In the genomic region with DNA sequence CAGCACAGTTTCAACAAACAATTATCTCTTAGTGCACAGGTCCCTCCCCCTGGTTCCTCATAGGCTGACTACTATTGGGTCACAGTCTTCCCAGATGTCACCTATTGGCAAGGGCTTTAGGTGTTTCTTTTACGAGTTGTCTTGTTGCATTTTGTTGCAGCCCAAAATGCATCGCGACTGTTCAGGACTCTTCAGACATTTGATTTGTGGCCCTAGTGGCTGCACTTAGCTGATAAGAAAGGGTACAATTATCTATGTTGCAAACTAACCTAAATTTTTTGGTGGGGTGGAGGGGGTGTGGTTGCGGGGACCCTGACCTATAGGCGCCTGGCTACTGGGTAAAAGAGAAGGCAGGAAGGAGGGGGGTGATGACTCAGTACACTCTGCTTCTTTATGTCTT, we compare ENCODE assay signal across 8 cellular contexts.
"Had no signal": no experiment of that assay in that cellular context is flagged by ENCODE, and none has a peak within 500 bp of the region (broad histone marks: within the 10 kb centered on the region; RNA-seq: fewer than 3 reads in every experiment).

No MANE protein-coding gene starts in this region.

- H3K4me3 ChIP-seq: GM12878 had no signal

- FAIRE-seq: G401.6, GM12878, GM12891, GM12892, GM18507, GM19239 had no signal

- DNase-seq: GDM1, GF-D8 had no signal

- ATAC-seq: GM12878 had no signal
